1 cellular context compared by ENCODE assay signal in the genomic region with DNA sequence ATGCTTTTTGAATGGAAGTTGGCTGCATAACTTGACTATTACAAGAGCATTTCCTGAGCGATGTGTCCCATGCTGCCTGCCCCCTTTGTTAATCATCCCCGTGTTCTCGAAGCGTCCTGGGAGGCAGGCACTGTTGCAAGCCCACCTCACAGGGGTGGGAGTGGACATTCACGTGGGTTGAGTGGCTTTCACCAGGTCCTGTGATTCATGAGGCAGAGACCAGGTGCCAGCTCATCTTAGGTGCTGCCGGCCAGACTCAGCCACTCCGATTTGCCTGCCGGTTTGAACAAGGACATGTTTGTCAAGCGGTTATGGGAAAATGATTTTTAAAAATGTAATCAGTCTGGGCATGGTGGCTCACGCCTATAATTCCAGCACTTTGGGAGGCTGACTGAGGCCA.
TF ChIP-seq lines count a peak whose summit lies in the region.

No MANE protein-coding gene starts in this region.

TF ChIP-seq in WTC11, 78 proteins besides CTCF, POLR2A, EP300 and RAD21 (continued from another document):
- TF ChIP-seq EMX1 (CRISPR knock-in tag; IDR thresholded peaks at IDR 0.05) (no peak), HMGA2 (CRISPR knock-in tag; IDR thresholded peaks at IDR 0.05) (no peak), NFE2L1 (CRISPR knock-in tag; IDR thresholded peaks at IDR 0.05) (no peak), IRF2 (CRISPR knock-in tag; IDR thresholded peaks at IDR 0.05; ENCODE audit: borderline replicate concordance, low read depth) (no peak), SMAD3 (CRISPR knock-in tag; IDR thresholded peaks at IDR 0.05; ENCODE audit: borderline replicate concordance) (no peak), ZNF423 (CRISPR knock-in tag; IDR thresholded peaks at IDR 0.05) (no peak), FOXK1 (CRISPR knock-in tag; IDR thresholded peaks at IDR 0.05) (no peak), FOXP1 (CRISPR knock-in tag; IDR thresholded peaks at IDR 0.05; ENCODE audit: borderline replicate concordance) (no peak)
- TF ChIP-seq, protein P1, sequence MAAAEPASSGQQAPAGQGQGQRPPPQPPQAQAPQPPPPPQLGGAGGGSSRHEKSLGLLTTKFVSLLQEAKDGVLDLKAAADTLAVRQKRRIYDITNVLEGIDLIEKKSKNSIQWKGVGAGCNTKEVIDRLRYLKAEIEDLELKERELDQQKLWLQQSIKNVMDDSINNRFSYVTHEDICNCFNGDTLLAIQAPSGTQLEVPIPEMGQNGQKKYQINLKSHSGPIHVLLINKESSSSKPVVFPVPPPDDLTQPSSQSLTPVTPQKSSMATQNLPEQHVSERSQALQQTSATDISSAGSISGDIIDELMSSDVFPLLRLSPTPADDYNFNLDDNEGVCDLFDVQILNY (CRISPR knock-in tag; IDR thresholded peaks at IDR 0.05), result no peak
- TF ChIP-seq, protein P2, sequence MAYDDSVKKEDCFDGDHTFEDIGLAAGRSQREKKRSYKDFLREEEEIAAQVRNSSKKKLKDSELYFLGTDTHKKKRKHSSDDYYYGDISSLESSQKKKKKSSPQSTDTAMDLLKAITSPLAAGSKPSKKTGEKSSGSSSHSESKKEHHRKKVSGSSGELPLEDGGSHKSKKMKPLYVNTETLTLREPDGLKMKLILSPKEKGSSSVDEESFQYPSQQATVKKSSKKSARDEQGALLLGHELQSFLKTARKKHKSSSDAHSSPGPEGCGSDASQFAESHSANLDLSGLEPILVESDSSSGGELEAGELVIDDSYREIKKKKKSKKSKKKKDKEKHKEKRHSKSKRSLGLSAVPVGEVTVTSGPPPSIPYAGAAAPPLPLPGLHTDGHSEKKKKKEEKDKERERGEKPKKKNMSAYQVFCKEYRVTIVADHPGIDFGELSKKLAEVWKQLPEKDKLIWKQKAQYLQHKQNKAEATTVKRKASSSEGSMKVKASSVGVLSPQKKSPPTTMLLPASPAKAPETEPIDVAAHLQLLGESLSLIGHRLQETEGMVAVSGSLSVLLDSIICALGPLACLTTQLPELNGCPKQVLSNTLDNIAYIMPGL (CRISPR knock-in tag; IDR thresholded peaks at IDR 0.05), result no peak
- TF ChIP-seq, protein P3, sequence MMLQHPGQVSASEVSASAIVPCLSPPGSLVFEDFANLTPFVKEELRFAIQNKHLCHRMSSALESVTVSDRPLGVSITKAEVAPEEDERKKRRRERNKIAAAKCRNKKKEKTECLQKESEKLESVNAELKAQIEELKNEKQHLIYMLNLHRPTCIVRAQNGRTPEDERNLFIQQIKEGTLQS (CRISPR knock-in tag; conservative IDR thresholded peaks at IDR 0.05), result no peak
TF ChIP-seq in WTC11: peak in this region for 0.
